In genomic region chr9:9352877-9353481, GRCh38 we compare ENCODE assay signal across 8 cellular contexts.
A peak's percentile ranks its signal among the peaks of the same experiment; 100 is the strongest.
DNase-seq lines count a peak whose midpoint lies in the region; TF ChIP-seq lines count a peak whose summit lies in the region.

No MANE protein-coding gene starts in this region.

- H3K56ac ChIP-seq in mesendoderm (ENCODE audit: low read length), result no peak overlapping the region

- H3K23ac ChIP-seq in mesendoderm (ENCODE audit: low read length), result no peak overlapping the region

- WGBS in hepatocyte (ENCODE audit: low lambda C conversion rate, missing lambda C conversion rate), result 27% methylated on average over 2 of the region's 2 CpGs
- WGBS in mesendoderm (ENCODE audit: extremely low coverage, insufficient coverage, low lambda C conversion rate), result no CpG with 5 or more reads among the region's 2 CpGs

- H4K20me1 ChIP-seq in hepatocyte (ENCODE audit: insufficient read depth, poor library complexity, severe bottlenecking), result no peaks in the 10 kb centered on the region

- H3K79me2 ChIP-seq in hepatocyte (no peaks in the 10 kb centered on the region), mesendoderm (ENCODE audit: control insufficient read depth, insufficient read depth, low read length) (no peaks in the 10 kb centered on the region)

- no peak overlapping the region for H4K8ac ChIP-seq in mesendoderm (ENCODE audit: low read depth, low read length)

- no TSS peak for BruUV-seq in A673 (replicated peaks; lab: Mats Ljungman, UMichigan)

- no peak overlapping the region for H4K5ac ChIP-seq in mesendoderm (ENCODE audit: low read length)

- no peak overlapping the region for H2AK5ac ChIP-seq in mesendoderm (ENCODE audit: low read length)

- H3K9me3 ChIP-seq in A673 (ENCODE audit: low read depth, low read length, poor library complexity, severe bottlenecking), result no peaks in the 10 kb centered on the region
- no peaks in the 10 kb centered on the region for H3K9me3 ChIP-seq in hepatocyte (ENCODE audit: low read depth)

- no peak overlapping the region for H2BK15ac ChIP-seq in mesendoderm (replicated peaks; ENCODE audit: low read depth)

- intact Hi-C loops in A673 (cut with micrococcal nuclease; ENCODE audit: unreplicated experiment), result no loop called here

- no peak overlapping the region for H3K18ac ChIP-seq in mesendoderm (ENCODE audit: low read length)

- no peaks in the 10 kb centered on the region for H3K79me1 ChIP-seq in mesendoderm (ENCODE audit: low read length)

- H3K27me3 ChIP-seq in A673 (replicated peaks; ENCODE audit: insufficient read depth, low read depth, low read length, poor library complexity), result no peaks in the 10 kb centered on the region
- H3K27me3 ChIP-seq in hepatocyte, result no peaks in the 10 kb centered on the region
- no peaks in the 10 kb centered on the region for H3K27me3 ChIP-seq in mesendoderm (ENCODE audit: insufficient read depth, low read length, poor library complexity)

- CTCF ChIA-PET in A673 (lab: Charles Lee), result no interaction called here
- CTCF ChIA-PET in RWPE1 (lab: Yijun Ruan, JAX), result no interaction called here

- H3K4me3 ChIP-seq in A673 (ENCODE audit: low read depth, low read length, poor library complexity, severe bottlenecking), result no peak overlapping the region
- H3K4me3 ChIP-seq in hepatocyte, result no peak overlapping the region
- H3K4me3 ChIP-seq in mesendoderm (ENCODE audit: low read length), result no peak overlapping the region

- H3K4me1 ChIP-seq in A673 (ENCODE audit: insufficient read depth, low read length, poor library complexity, severe bottlenecking), result no peaks in the 10 kb centered on the region
- no peaks in the 10 kb centered on the region for H3K4me1 ChIP-seq in hepatocyte (ENCODE audit: insufficient read depth)
- no peaks in the 10 kb centered on the region for H3K4me1 ChIP-seq in mesendoderm (ENCODE audit: control insufficient read depth, low read depth, low read length)

- no peak overlapping the region for H2AFZ ChIP-seq in hepatocyte

- H3K9me2 ChIP-seq in hepatocyte (replicated peaks; ENCODE audit: insufficient read depth), result no peaks in the 10 kb centered on the region

- no peak overlapping the region for H2BK120ac ChIP-seq in mesendoderm (ENCODE audit: low read depth, low read length)

- no peak overlapping the region for H3K4ac ChIP-seq in mesendoderm (ENCODE audit: low read depth, low read length)

- H3K27ac ChIP-seq in A673 (ENCODE audit: low read depth, low read length, poor library complexity, severe bottlenecking) (no peak overlapping the region), RWPE1 (no peak overlapping the region), hepatocyte (no peak overlapping the region), mesendoderm (ENCODE audit: low read depth, low read length) (no peak overlapping the region)

- H3K4me2 ChIP-seq in hepatocyte (no peak overlapping the region), mesendoderm (ENCODE audit: low read length) (no peak overlapping the region)

- no peaks in the 10 kb centered on the region for H3K36me3 ChIP-seq in A673 (ENCODE audit: insufficient read depth, low read length, poor library complexity, severe bottlenecking)
- H3K36me3 ChIP-seq in hepatocyte (replicated peaks; ENCODE audit: insufficient read depth, low read depth), result no peaks in the 10 kb centered on the region
- H3K36me3 ChIP-seq in mesendoderm (ENCODE audit: control insufficient read depth, insufficient read depth, low read length), result no peaks in the 10 kb centered on the region

- TF ChIP-seq CTCF in A673 (conservative IDR thresholded peaks at IDR 0.05; ENCODE audit: low read depth, low read length) (peak; percentile 64), GM12874 (IDR thresholded peaks at IDR 0.05; ENCODE audit: insufficient read depth, low read depth, low read length) (peak; percentile 43), RWPE1 (conservative IDR thresholded peaks at IDR 0.05; ENCODE audit: low read depth) (peak; percentile 58), hepatocyte (IDR thresholded peaks at IDR 0.05; ENCODE audit: poor library complexity) (peak; percentile 76)

- no peak overlapping the region for H3K9ac ChIP-seq in mesendoderm (ENCODE audit: low read length)

- POLR2A ChIA-PET in A673 (lab: Charles Lee; ENCODE audit: low non-redundant PET) (no interaction called here), RWPE1 (lab: Yijun Ruan, JAX; ENCODE audit: low non-redundant PET) (no interaction called here)

- DNase-seq in A673 (ENCODE audit: low spot score) (peak; percentile 1), RWPE1 (ENCODE audit: low spot score) (no peak), hepatocyte (ENCODE audit: low spot score) (peak; percentile 17), mesendoderm (no peak), COR-L47 (lab: John Stamatoyannopoulos, UW) (no peak), AML-193 (lab: John Stamatoyannopoulos, UW) (no peak)
- no peak for DNase-seq in activated T-cell treated with anti-CD3 and anti-CD28 coated beads, Interleukin-2, amount 50 U/mL, for 48 hours

- no peak overlapping the region for H2BK5ac ChIP-seq in mesendoderm (ENCODE audit: low read length)

Comparison
In these comparisons a context has a peak if more than half of its experiments do, and no peak if none do; other contexts are left out.
1. DNase-seq: peak in A673 (single experiment) and hepatocyte (single experiment); none in RWPE1 (single experiment), mesendoderm (single experiment), COR-L47 (single experiment), activated T-cell treated with anti-CD3 and anti-CD28 coated beads, Interleukin-2, amount 50 U/mL, for 48 hours (0 of 2) and AML-193 (0 of 2).
2. Peak in every context shown above with its lines, with median percentiles within 50 percentile points of each other: CTCF ChIP-seq.